ENCODE assay signal across 26 cellular contexts in genomic region chr11:61168292-61168691, GRCh38. TPM values are rescaled to one million over a fixed set of nuclear protein-coding genes. Genes with fewer than 3 reads are reported as not detected.
"Had no signal": no experiment of that assay in that cellular context is flagged by ENCODE, and none has a peak within 500 bp of the region (broad histone marks: within the 10 kb centered on the region; RNA-seq: fewer than 3 reads in every experiment).

No MANE protein-coding gene starts in this region.

- DNase-seq: effector memory CD4-positive, alpha-beta T cell; kidney glomerular epithelial cell; mammary epithelial cell; mucosa of descending colon; naive thymus-derived CD8-positive, alpha-beta T cell; posterior cingulate gyrus; stimulated activated CD4-positive, alpha-beta T cell treated with anti-CD3 and anti-CD28 coated beads, Interleukin-2, amount 100 ng/mL, for 24 hours; stimulated activated CD4-positive, alpha-beta T cell treated with anti-CD3 and anti-CD28 coated beads, Interleukin-4, amount 100 ng/mL, for 4 hours; stimulated activated naive B cell treated with anti-CD40 and anti-IgM and Interleukin-4, amounts not matched to agents 10 μg/mL and 1 μg/mL and 100 μg/mL, for 72 hours; stimulated activated naive CD8-positive, alpha-beta T cell treated with anti-CD3 and anti-CD28 coated beads, Interleukin-15, amount 100 ng/mL, for 72 hours; testis; upper lobe of right lung had no signal

- FAIRE-seq: endometrium, islet of Langerhans had no signal

- H3K27ac Mint-ChIP-seq: stimulated activated naive CD8-positive, alpha-beta T cell treated with anti-CD3 and anti-CD28 coated beads, Interleukin-15, amount 100 ng/mL, for 72 hours had no signal

- H3K4me3 Mint-ChIP-seq: naive thymus-derived CD8-positive, alpha-beta T cell had no signal

- ATAC-seq: gastroesophageal sphincter; mucosa of descending colon; naive thymus-derived CD8-positive, alpha-beta T cell; stimulated activated naive B cell treated with anti-CD40 and anti-IgM and Interleukin-4, amounts not matched to agents 10 μg/mL and 1 μg/mL and 100 μg/mL, for 72 hours had no signal

- H3K9me3 ChIP-seq: mucosa of descending colon, sigmoid colon, testis, upper lobe of right lung, vagina had no signal

- H3K27ac ChIP-seq: coronary artery, esophagus muscularis mucosa, gastroesophageal sphincter, hepatocyte, sigmoid colon, testis, tibial nerve, upper lobe of right lung, vagina had no signal

- H2AFZ ChIP-seq: hepatocyte had no signal

- H3K79me2 ChIP-seq: hepatocyte had no signal

- H3K27me3 ChIP-seq: esophagus muscularis mucosa, gastroesophageal sphincter, hepatocyte, sigmoid colon, testis, upper lobe of right lung, vagina had no signal

- H3K4me1 ChIP-seq: esophagus muscularis mucosa, gastroesophageal sphincter, sigmoid colon, testis, tibial nerve, vagina had no signal

- H3K36me3 ChIP-seq: esophagus muscularis mucosa, gastroesophageal sphincter, sigmoid colon, tibial nerve, upper lobe of right lung, vagina had no signal

- H3K27me3 Mint-ChIP-seq: naive thymus-derived CD8-positive, alpha-beta T cell; stimulated activated naive B cell treated with anti-CD40 and anti-IgM and Interleukin-4, amounts not matched to agents 10 μg/mL and 1 μg/mL and 100 μg/mL, for 72 hours; stimulated activated naive CD8-positive, alpha-beta T cell treated with anti-CD3 and anti-CD28 coated beads, Interleukin-15, amount 100 ng/mL, for 72 hours had no signal

- H3K4me2 ChIP-seq: hepatocyte had no signal

- H3K4me3 ChIP-seq: coronary artery, esophagus muscularis mucosa, gastroesophageal sphincter, hepatocyte, mucosa of descending colon, sigmoid colon, skin epidermis, testis, tibial nerve, upper lobe of right lung, vagina had no signal

RNA-seq across cellular contexts. Expression of gene PGA3, which starts 35.0 kb away (rescaled TPM):
- total RNA-seq: fibroblast of villous mesenchyme; mammary epithelial cell; naive thymus-derived CD8-positive, alpha-beta T cell; osteocyte; pulmonary artery endothelial cell; upper lobe of right lung had no signal
- polyA plus RNA-seq: mammary epithelial cell; naive thymus-derived CD8-positive, alpha-beta T cell; neural cell had no signal

RNA-seq across cellular contexts. Expression of gene PGA4, which starts 53.9 kb away (rescaled TPM):
- total RNA-seq: fibroblast of villous mesenchyme; mammary epithelial cell; naive thymus-derived CD8-positive, alpha-beta T cell; osteocyte; pulmonary artery endothelial cell had no signal
- polyA plus RNA-seq: mammary epithelial cell; naive thymus-derived CD8-positive, alpha-beta T cell; neural cell had no signal
